2 cellular contexts compared by ENCODE assay signal in the genomic region with DNA sequence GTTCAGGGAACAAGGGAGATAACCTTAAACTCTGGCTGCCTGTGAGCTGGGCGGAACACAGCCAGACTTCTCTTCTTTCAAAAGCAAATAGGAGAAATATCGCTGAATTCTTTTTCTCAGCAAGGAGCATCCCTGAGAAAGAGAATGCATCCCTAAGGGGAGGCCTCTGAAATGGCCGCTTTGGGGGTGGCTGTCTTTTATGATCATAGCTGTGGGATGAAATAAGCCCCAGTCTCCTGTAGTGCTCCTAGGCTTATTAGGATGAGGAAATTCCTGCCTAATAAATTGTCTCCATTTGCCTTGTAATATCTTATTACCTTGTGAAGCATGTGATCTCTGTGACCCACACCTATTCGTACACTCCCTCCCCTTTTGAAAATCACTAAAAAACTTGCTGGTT. TPM values are rescaled to one million over a fixed set of nuclear protein-coding genes. Genes with fewer than 3 reads are reported as not detected.
"Had no signal": no experiment of that assay in that cellular context is flagged by ENCODE, and none has a peak within 500 bp of the region (broad histone marks: within the 10 kb centered on the region; RNA-seq: fewer than 3 reads in every experiment).

No MANE protein-coding gene starts in this region.

RNA-seq across cellular contexts. Expression of gene OR2Y1, which starts 39.4 kb away (rescaled TPM):
- total RNA-seq: G401, GM12878 had no signal
- polyA plus RNA-seq: GM12878 had no signal

RNA-seq across cellular contexts. Expression of gene FLT4, which starts 51.0 kb away (rescaled TPM):
- total RNA-seq: GM12878 had no signal
